Comparison of ENCODE assay signal across 19 cellular contexts in the genomic region with DNA sequence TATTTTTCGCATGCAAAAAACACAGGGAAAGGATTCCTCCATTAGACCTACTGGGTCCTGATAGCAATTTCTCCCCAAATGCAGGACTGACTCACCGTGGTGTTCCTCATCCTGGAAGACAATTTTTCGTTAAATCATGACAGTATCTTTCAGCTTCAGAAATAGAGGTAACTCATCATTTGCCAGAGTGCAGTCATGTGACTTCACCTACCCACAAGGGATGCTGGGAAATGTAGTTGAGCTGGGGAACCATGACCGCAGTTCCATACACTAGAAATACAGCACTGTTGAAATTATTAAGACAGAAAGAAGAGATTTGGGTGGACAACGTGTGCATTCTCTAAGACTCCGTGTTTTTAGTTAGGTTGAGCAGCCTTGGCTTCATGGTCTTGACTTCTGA.
"Had no signal": no experiment of that assay in that cellular context is flagged by ENCODE, and none has a peak within 500 bp of the region (broad histone marks: within the 10 kb centered on the region; RNA-seq: fewer than 3 reads in every experiment).

No MANE protein-coding gene starts in this region.

- H3K4me1 ChIP-seq: ascending aorta, breast epithelium, left lung, pancreas, tibial nerve, vagina had no signal

- H3K4me3 ChIP-seq: ascending aorta, breast epithelium, dorsolateral prefrontal cortex, left lung, pancreas, tibial nerve, vagina had no signal

- DNase-seq: activated CD4-positive, alpha-beta memory T cell treated with anti-CD3 and anti-CD28 coated beads for 36 hours; activated CD8-positive, alpha-beta memory T cell treated with anti-CD3 and anti-CD28 coated beads, Interleukin-2, amount 10 ng/mL, durations not matched to agents 7 days and 5 days; activated naive CD4-positive, alpha-beta T cell treated with anti-CD3 and anti-CD28 coated beads, Interleukin-2, amount 10 ng/mL, durations not matched to agents 7 days and 5 days; activated T-cell treated with anti-CD3 and anti-CD28 coated beads, Interleukin-2, amount 50 U/mL, for 24 hours; dorsolateral prefrontal cortex; endodermal cell; left lung; mammary epithelial cell; naive thymus-derived CD4-positive, alpha-beta T cell; pancreas; retina; stimulated activated CD4-positive, alpha-beta T cell treated with anti-CD3 and anti-CD28 coated beads, Interleukin-15, amount 100 ng/mL, for 24 hours; stimulated activated CD4-positive, alpha-beta T cell treated with anti-CD3 and anti-CD28 coated beads, Interleukin-4, amount 100 ng/mL, for 24 hours; stimulated activated naive CD4-positive, alpha-beta T cell; T1000 had no signal

- ATAC-seq: activated CD8-positive, alpha-beta memory T cell treated with anti-CD3 and anti-CD28 coated beads, Interleukin-2, amount 10 ng/mL, durations not matched to agents 7 days and 5 days; left lung; naive thymus-derived CD4-positive, alpha-beta T cell; pancreas had no signal

- H3K27ac ChIP-seq: ascending aorta, breast epithelium, dorsolateral prefrontal cortex, left lung, pancreas, tibial nerve, vagina had no signal

- H3K36me3 ChIP-seq: ascending aorta, breast epithelium, left lung, pancreas, tibial nerve, vagina had no signal

- H3K27me3 ChIP-seq: ascending aorta, breast epithelium, dorsolateral prefrontal cortex, left lung, pancreas, tibial nerve, vagina had no signal

- H3K9me3 ChIP-seq: ascending aorta, breast epithelium, left lung, pancreas, tibial nerve, vagina had no signal
